ENCODE assay signal across 11 cellular contexts in genomic region chr18:58792086-58792485, GRCh38.
A peak's percentile ranks its signal among the peaks of the same experiment; 100 is the strongest.
DNase-seq lines count a peak whose midpoint lies in the region; ATAC-seq and TF ChIP-seq lines count a peak whose summit lies in the region.
"Had no signal": no experiment of that assay in that cellular context is flagged by ENCODE, and none has a peak within 500 bp of the region (broad histone marks: within the 10 kb centered on the region; RNA-seq: fewer than 3 reads in every experiment).

No MANE protein-coding gene starts in this region.

- DNase-seq in GM12865 (ENCODE audit: low read depth): peak; percentile 58
- DNase-seq in RWPE2 (ENCODE audit: low spot score): no peak
- DNase-seq in NCI-H1092 treated with DMSO at 0.1 percent for 48 hours (lab: John Stamatoyannopoulos, UW): no peak
- no peak for DNase-seq in NCI-H2081 treated with DMSO at 0.1 percent for 48 hours (lab: John Stamatoyannopoulos, UW)
- DNase-seq in WTC11 (ENCODE audit: low spot score): no peak
- DNase-seq in dedifferentiated amniotic fluid mesenchymal stem cell (ENCODE audit: extremely low spot score): no peak
- DNase-seq: cortex of kidney; naive thymus-derived CD8-positive, alpha-beta T cell; NCI-H748 treated with DMSO at 0.1 percent for 48 hours had no signal

- H3K4me1 ChIP-seq in RWPE2 (ENCODE audit: insufficient read depth, poor library complexity, severe bottlenecking): peaks cover 26% of the 10 kb centered on the region

- H3K36me3 Mint-ChIP-seq in WTC11: no peaks in the 10 kb centered on the region
- H3K36me3 Mint-ChIP-seq: naive thymus-derived CD8-positive, alpha-beta T cell had no signal

- no peak overlapping the region for H3K4me3 ChIP-seq in GM12865 (ENCODE audit: low read depth, low read length)
- H3K4me3 ChIP-seq in RWPE2 (ENCODE audit: severe bottlenecking): no peak overlapping the region

- H3K4me3 Mint-ChIP-seq in WTC11: no peak overlapping the region
- H3K4me3 Mint-ChIP-seq: naive thymus-derived CD8-positive, alpha-beta T cell had no signal

- POLR2A ChIA-PET in WTC11 (lab: Charles Lee): no interaction called here

- H3K27me3 Mint-ChIP-seq in WTC11 (ENCODE audit: low read depth): no peaks in the 10 kb centered on the region; the same call in 1 of the 2 replicates

- no peaks in the 10 kb centered on the region for H3K27me3 ChIP-seq in RWPE2 (ENCODE audit: insufficient read depth, poor library complexity, severe bottlenecking)

- no peak overlapping the region for H3K27ac Mint-ChIP-seq in WTC11
- H3K27ac Mint-ChIP-seq: naive thymus-derived CD8-positive, alpha-beta T cell had no signal

- TF ChIP-seq CTCF in GM12865 (IDR thresholded peaks at IDR 0.05; ENCODE audit: insufficient read depth, low read depth, low read length, missing control alignments) (no peak), RWPE2 (IDR thresholded peaks at IDR 0.05; ENCODE audit: poor library complexity, severe bottlenecking) (no peak), WTC11 (IDR thresholded peaks at IDR 0.05) (no peak)

- ATAC-seq in GM19468 (IDR thresholded peaks at IDR 0.05; ENCODE audit: extremely low read depth, unreplicated experiment) (peak; percentile 85), HG03045 (IDR thresholded peaks at IDR 0.05; ENCODE audit: unreplicated experiment) (peak; percentile 90), RWPE2 (ENCODE audit: low read depth) (no peak), WTC11 (no peak)
- ATAC-seq: naive thymus-derived CD8-positive, alpha-beta T cell had no signal

- no peaks in the 10 kb centered on the region for H3K9me3 Mint-ChIP-seq in WTC11

- H3K36me3 ChIP-seq in RWPE2 (ENCODE audit: low read depth): no peaks in the 10 kb centered on the region

- no peaks in the 10 kb centered on the region for H3K9me3 ChIP-seq in RWPE2 (ENCODE audit: severe bottlenecking)

- peaks cover 42% of the 10 kb centered on the region for H3K4me1 Mint-ChIP-seq in WTC11
- H3K4me1 Mint-ChIP-seq: naive thymus-derived CD8-positive, alpha-beta T cell had no signal

- CTCF ChIA-PET in WTC11 (lab: Charles Lee): interaction anchor here (0.7 kb wide), 1 partner anchor 28 kb away, joined by 4 read pairs; no protein-coding TSS in a partner anchor

- H3K27ac ChIP-seq in RWPE2 (ENCODE audit: poor library complexity, severe bottlenecking): peak overlapping the region; percentile 98

TF ChIP-seq in WTC11, 78 proteins besides CTCF, POLR2A, EP300 and RAD21 (continues in another document):
- TF ChIP-seq AR (CRISPR knock-in tag; IDR thresholded peaks at IDR 0.05) (no peak), JUN (CRISPR knock-in tag; IDR thresholded peaks at IDR 0.05) (no peak), ZNF532 (CRISPR knock-in tag; IDR thresholded peaks at IDR 0.05; ENCODE audit: borderline replicate concordance) (no peak), ZBTB43 (CRISPR knock-in tag; IDR thresholded peaks at IDR 0.05) (no peak), ARID4B (CRISPR knock-in tag; IDR thresholded peaks at IDR 0.05; ENCODE audit: borderline replicate concordance) (no peak), ZNF121 (CRISPR knock-in tag; IDR thresholded peaks at IDR 0.05) (no peak), TEAD4 (CRISPR knock-in tag; IDR thresholded peaks at IDR 0.05) (no peak), EMX1 (CRISPR knock-in tag; IDR thresholded peaks at IDR 0.05) (no peak), RORB (CRISPR knock-in tag; IDR thresholded peaks at IDR 0.05) (no peak), ZNF138 (CRISPR knock-in tag; conservative IDR thresholded peaks at IDR 0.05) (no peak), TCF7 (CRISPR knock-in tag; IDR thresholded peaks at IDR 0.05; ENCODE audit: low read depth) (no peak), SMAD4 (CRISPR knock-in tag; IDR thresholded peaks at IDR 0.05) (no peak)

Comparison
In these comparisons a context has a peak if more than half of its experiments do, and no peak if none do; other contexts are left out.
1. ATAC-seq: peak in GM19468 (single experiment) and HG03045 (single experiment); none in RWPE2 (single experiment) and WTC11 (single experiment).